ENCODE assay signal across 8 cellular contexts in the genomic region with DNA sequence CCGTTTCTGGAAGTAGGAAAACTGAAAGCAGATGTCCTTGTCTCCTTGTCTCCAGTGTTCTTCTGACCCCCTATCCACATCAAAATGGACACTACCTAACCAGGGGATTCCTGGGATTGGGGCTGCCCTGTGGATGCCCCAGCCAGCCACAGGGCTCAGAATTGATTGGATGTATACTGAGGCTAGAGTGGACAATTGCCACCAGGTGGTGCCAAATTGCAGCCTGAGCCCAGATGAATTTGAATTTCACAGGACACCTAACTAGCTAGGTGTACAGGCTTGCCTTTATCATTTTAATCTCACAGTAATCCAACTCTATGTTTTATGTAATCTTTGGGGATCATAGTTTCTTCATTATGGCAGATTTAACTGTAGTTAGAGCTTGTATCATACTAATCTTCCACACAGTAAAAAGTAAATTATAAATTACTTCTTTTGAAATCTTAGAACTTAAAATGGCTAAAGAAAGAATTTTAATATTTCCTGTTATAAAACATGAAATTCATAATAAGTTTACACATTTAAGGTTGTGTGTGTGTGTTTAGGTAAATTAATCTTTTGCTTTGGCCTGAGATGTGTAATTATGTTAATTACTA. TPM values are rescaled to one million over a fixed set of nuclear protein-coding genes. Genes with fewer than 3 reads are reported as not detected.
DNase-seq lines count a peak whose midpoint lies in the region; ATAC-seq and TF ChIP-seq lines count a peak whose summit lies in the region.

No MANE protein-coding gene starts in this region.

- TF ChIP-seq POLR2A in lower leg skin (IDR thresholded peaks at IDR 0.05): no peak

- H3K9me3 ChIP-seq in heart right ventricle: peaks cover 0 to 2% (median 0%) of the 10 kb centered on the region in 11 donors

- H3K4me1 ChIP-seq in heart right ventricle: no peaks in the 10 kb centered on the region

- peak in 8 of 9 donors; percentile 19 to 68 (median 56) for TF ChIP-seq CTCF in heart right ventricle (IDR thresholded peaks at IDR 0.05)
- TF ChIP-seq CTCF in lower leg skin (IDR thresholded peaks at IDR 0.05): no peak

- intact Hi-C loops in heart right ventricle (cut with DNase I) (loop anchor here in 2 of 10 donors (10.0 kb wide), 2 partner anchors 865 to 875 kb away; no protein-coding TSS in a partner anchor), lower leg skin (cut with DNase I; ENCODE audit: low total_unique reads) (no loop called here)

- H3K4me3 ChIP-seq in heart right ventricle: no peak overlapping the region
- no peak overlapping the region for H3K4me3 ChIP-seq in lower leg skin (ENCODE audit: low read depth, poor library complexity, severe bottlenecking)

- ATAC-seq in GM19438 (IDR thresholded peaks at IDR 0.05; ENCODE audit: low read depth, unreplicated experiment) (peak; percentile 100), HG03354 (IDR thresholded peaks at IDR 0.05; ENCODE audit: poor library complexity, severe bottlenecking, unreplicated experiment) (peak; percentile 98), heart right ventricle (peak in 7 of 8 donors; percentile 33 to 74 (median 53))

- no peaks in the 10 kb centered on the region for H3K27me3 ChIP-seq in heart right ventricle

- WGBS in heart right ventricle, 2 donors: 93 to 94% methylated on average over 1 of the region's 1 CpG
- WGBS in lower leg skin, 2 donors: 71 to 80% methylated on average over 1 of the region's 1 CpG

- DNase-seq in EH (ENCODE audit: low read depth) (peak; percentile 57), NCI-H82 (lab: John Stamatoyannopoulos, UW) (peak; percentile 74), heart right ventricle (no peak), lower leg skin (ENCODE audit: low spot score in 2 of 2) (no peak)
- peak; percentile 77 for DNase-seq in activated effector memory CD4-positive, alpha-beta T cell treated with anti-CD3 and anti-CD28 coated beads, Interleukin-2, amount 50 U/mL, for 16 hours
- peak; percentile 30 for DNase-seq in stimulated activated CD4-positive, alpha-beta T cell treated with anti-CD3 and anti-CD28 coated beads, Interleukin-12 subunit alpha, Interleukin-12 subunit beta, amount 100 ng/mL, for 4 hours

- no peak overlapping the region for H3K27ac ChIP-seq in heart right ventricle

- H3K36me3 ChIP-seq in heart right ventricle: peaks cover 0 to 73% (median 7%) of the 10 kb centered on the region in 9 donors

RNA-seq across cellular contexts. Expression of gene PIBF1, which starts 58.0 kb away (rescaled TPM):
- total RNA-seq in heart right ventricle (10 to 100 TPM; 12.1 to 20.9 (median 16.7) TPM), lower leg skin (10 to 100 TPM; 11.4 to 21.1 (median 13.5) TPM)
- polyA plus RNA-seq in heart right ventricle: 10 to 100 TPM in 1 of 2 donors, 1 to 10 TPM in 1; 7.5 to 17.9 TPM

RNA-seq across cellular contexts. Expression of gene DIS3, which starts 58.2 kb away (rescaled TPM):
- total RNA-seq in heart right ventricle (10 to 100 TPM; 13.6 to 19.6 (median 17.2) TPM), lower leg skin (10 to 100 TPM; 20.7 to 24.9 (median 23.8) TPM)
- 1 to 10 TPM; 5.9 to 7.3 TPM for polyA plus RNA-seq in heart right ventricle

Comparison
In these comparisons a context has a peak if more than half of its experiments do, and no peak if none do; other contexts are left out.
1. DNase-seq: peak in EH (single experiment), NCI-H82 (single experiment), activated effector memory CD4-positive, alpha-beta T cell treated with anti-CD3 and anti-CD28 coated beads, Interleukin-2, amount 50 U/mL, for 16 hours (single experiment) and stimulated activated CD4-positive, alpha-beta T cell treated with anti-CD3 and anti-CD28 coated beads, Interleukin-12 subunit alpha, Interleukin-12 subunit beta, amount 100 ng/mL, for 4 hours (single experiment); none in heart right ventricle (0 of 2) and lower leg skin (0 of 2).
2. CTCF ChIP-seq: peak in heart right ventricle (8 of 9); none in lower leg skin (0 of 3).
3. Peak in every context shown above with its lines, with median percentiles within 50 percentile points of each other: ATAC-seq.